8 cellular contexts compared by ENCODE assay signal in the genomic region with DNA sequence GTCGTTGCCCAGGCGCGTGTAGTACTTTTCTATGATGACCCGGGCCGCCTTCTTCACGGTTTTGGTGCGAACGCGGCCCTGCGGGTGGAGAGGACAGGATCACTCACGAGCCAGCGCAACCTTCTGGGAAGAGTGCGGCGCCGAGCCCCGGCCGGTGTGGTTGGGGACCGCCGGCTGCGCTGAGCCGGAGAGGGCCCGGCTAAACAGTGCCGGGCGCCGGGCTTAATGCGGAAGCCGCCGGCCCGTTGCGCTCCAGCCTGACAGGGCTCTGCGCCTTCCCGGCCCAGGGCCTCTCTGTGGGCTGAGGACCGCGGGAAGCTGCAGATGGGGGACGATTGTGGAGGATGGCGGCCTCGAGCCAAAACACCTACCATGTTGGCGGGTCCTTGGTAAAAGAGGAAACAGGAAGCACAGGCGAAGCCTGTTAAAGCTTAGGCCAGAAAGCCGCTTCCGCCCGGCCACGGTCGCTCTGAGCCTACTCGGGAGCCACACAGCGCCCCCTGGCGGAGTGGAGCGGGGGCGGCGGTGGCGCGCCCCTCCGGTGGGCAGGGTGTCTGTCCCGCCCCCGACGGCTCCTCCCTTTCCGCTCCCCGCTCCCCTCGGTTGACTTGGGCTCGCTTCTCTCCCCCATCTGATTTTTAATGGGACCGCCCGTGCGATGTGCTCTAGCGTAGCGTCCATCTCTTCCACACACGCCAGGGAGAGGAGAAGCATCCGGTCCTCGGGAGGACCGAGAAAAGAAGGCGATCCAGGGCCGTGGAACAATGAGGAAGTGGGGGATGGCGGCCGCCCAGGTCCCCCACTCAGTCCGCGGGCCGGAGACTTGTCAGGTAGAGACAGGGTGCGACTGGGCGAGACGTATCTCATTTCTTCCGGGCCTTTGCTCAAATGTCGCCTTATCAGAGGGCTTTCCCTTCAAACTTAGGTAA. TPM values are rescaled to one million over a fixed set of nuclear protein-coding genes. Genes with fewer than 3 reads are reported as not detected.
DNase-seq lines count a peak whose midpoint lies in the region; ATAC-seq and TF ChIP-seq lines count a peak whose summit lies in the region.

A gene (minus strand): TSS at position 403 of the 929 bp plus-strand sequence. CDS start 29 bp downstream, at position 374.

- no peaks in the 10 kb centered on the region for H3K4me1 ChIP-seq in BE2C

- DNase-seq in BE2C (peak; percentile 96), HPDE6-E6E7 (ENCODE audit: extremely low spot score) (peak; percentile 96), mucosa of gallbladder (ENCODE audit: low spot score) (peak; percentile 97), anterior cingulate cortex (lab: John Stamatoyannopoulos, UW) (no peak)
- DNase-seq in activated CD4-positive, alpha-beta memory T cell treated with anti-CD3 and anti-CD28 coated beads, Interleukin-2, amount 10 ng/mL, durations not matched to agents 7 days and 5 days = peak; percentile 98
- peak; percentile 99 for DNase-seq in stimulated activated CD8-positive, alpha-beta memory T cell treated with anti-CD3 and anti-CD28 coated beads, Interleukin-4, amount 100 ng/mL, for 48 hours

- peaks cover 43% of the 10 kb centered on the region for H3K36me3 Mint-ChIP-seq in activated CD4-positive, alpha-beta memory T cell treated with anti-CD3 and anti-CD28 coated beads, Interleukin-2, amount 10 ng/mL, durations not matched to agents 7 days and 5 days (ENCODE audit: low read depth)

- H3K4me3 Mint-ChIP-seq in activated CD4-positive, alpha-beta memory T cell treated with anti-CD3 and anti-CD28 coated beads, Interleukin-2, amount 10 ng/mL, durations not matched to agents 7 days and 5 days = peak within 1 kb of the TSS; percentile 97

- CTCF ChIA-PET in activated CD4-positive, alpha-beta memory T cell treated with anti-CD3 and anti-CD28 coated beads, Interleukin-2, amount 10 ng/mL, durations not matched to agents 7 days and 5 days (lab: Charles Lee) = interaction anchor here (0.9 to 6.0 kb wide), 10 partner anchors 9 to 471 kb away, joined by 3 to 72 read pairs (median 4); a partner anchor contains a TSS

- peaks cover 47% of the 10 kb centered on the region for H3K4me1 Mint-ChIP-seq in activated CD4-positive, alpha-beta memory T cell treated with anti-CD3 and anti-CD28 coated beads, Interleukin-2, amount 10 ng/mL, durations not matched to agents 7 days and 5 days

- peak; percentile 93 for ATAC-seq in GM19455 (IDR thresholded peaks at IDR 0.05; ENCODE audit: unreplicated experiment)

- H3K27me3 ChIP-seq in BE2C = no peaks in the 10 kb centered on the region

- peak; percentile 93 for TF ChIP-seq CTCF in BE2C (IDR thresholded peaks at IDR 0.05; ENCODE audit: low read depth, low read length)

- in situ Hi-C loops in endometrial microvascular endothelial cells (cut with HindIII; ENCODE audit: inconsistent ontology term, low pct_unique_long_range_greater_than_20kb, low sequenced_read_pairs) = loop anchor here (25.0 kb wide), 1 partner anchor 472 kb away; a partner anchor contains a TSS

- H3K27ac Mint-ChIP-seq in activated CD4-positive, alpha-beta memory T cell treated with anti-CD3 and anti-CD28 coated beads, Interleukin-2, amount 10 ng/mL, durations not matched to agents 7 days and 5 days = peak within 1 kb of the TSS; percentile 95

- H3K9me3 ChIP-seq in BE2C = no peaks in the 10 kb centered on the region

- H3K9me3 Mint-ChIP-seq in activated CD4-positive, alpha-beta memory T cell treated with anti-CD3 and anti-CD28 coated beads, Interleukin-2, amount 10 ng/mL, durations not matched to agents 7 days and 5 days = no peaks in the 10 kb centered on the region

- peaks cover 46% of the 10 kb centered on the region for H3K36me3 ChIP-seq in BE2C

- H3K27me3 Mint-ChIP-seq in activated CD4-positive, alpha-beta memory T cell treated with anti-CD3 and anti-CD28 coated beads, Interleukin-2, amount 10 ng/mL, durations not matched to agents 7 days and 5 days = no peaks in the 10 kb centered on the region

- peak within 1 kb of the TSS; percentile 99 for H3K4me3 ChIP-seq in BE2C (ENCODE audit: low read depth, low read length)

- POLR2A ChIA-PET in activated CD4-positive, alpha-beta memory T cell treated with anti-CD3 and anti-CD28 coated beads, Interleukin-2, amount 10 ng/mL, durations not matched to agents 7 days and 5 days (lab: Charles Lee) = interaction anchor here (0.7 to 3.0 kb wide), 14 partner anchors 9 to 568 kb away, joined by 3 to 32 read pairs (median 9); a partner anchor contains a TSS

RNA-seq across cellular contexts. Expression of the gene that starts here (rescaled TPM):
- polyA plus RNA-seq in BE2C (2012; ENCODE audit: insufficient read depth, insufficient read length, low read depth) = 1,615 TPM
- 1,000 to 10,000 TPM; 1,261 to 1,293 TPM for total RNA-seq in activated CD4-positive, alpha-beta memory T cell treated with anti-CD3 and anti-CD28 coated beads, Interleukin-2, amount 10 ng/mL, durations not matched to agents 7 days and 5 days
- total RNA-seq in endometrial microvascular endothelial cells (ENCODE audit: inconsistent ontology term) = 1,693 TPM
- 753 TPM for total RNA-seq in mucosa of gallbladder

Comparison
In these comparisons a context has a peak if more than half of its experiments do, and no peak if none do; other contexts are left out.
1. DNase-seq: peak in BE2C (single experiment), HPDE6-E6E7 (single experiment), activated CD4-positive, alpha-beta memory T cell treated with anti-CD3 and anti-CD28 coated beads, Interleukin-2, amount 10 ng/mL, durations not matched to agents 7 days and 5 days (single experiment), mucosa of gallbladder (single experiment) and stimulated activated CD8-positive, alpha-beta memory T cell treated with anti-CD3 and anti-CD28 coated beads, Interleukin-4, amount 100 ng/mL, for 48 hours (single experiment); none in anterior cingulate cortex (0 of 58).